9 cellular contexts compared by ENCODE assay signal in genomic region chr17:75319818-75320691, GRCh38. TPM values are rescaled to one million over a fixed set of nuclear protein-coding genes. Genes with fewer than 3 reads are reported as not detected.
DNase-seq lines count a peak whose midpoint lies in the region; ATAC-seq and TF ChIP-seq lines count a peak whose summit lies in the region.
"Had no signal": no experiment of that assay in that cellular context is flagged by ENCODE, and none has a peak within 500 bp of the region (broad histone marks: within the 10 kb centered on the region; RNA-seq: fewer than 3 reads in every experiment).

No MANE protein-coding gene starts in this region.

- H3K36me3 ChIP-seq in GM23248 (ENCODE audit: low read depth) (peaks cover 14% of the 10 kb centered on the region; the same call in 1 of the 2 replicates), OCI-LY1 (ENCODE audit: insufficient read depth, low read length) (peaks cover 73% of the 10 kb centered on the region)

- in situ Hi-C loops in GM23248 (cut with MboI), result no loop called here

- H3K27ac ChIP-seq in GM23248, result no peak overlapping the region
- H3K27ac ChIP-seq in OCI-LY1 (ENCODE audit: low read depth, low read length, poor library complexity, severe bottlenecking), result peak overlapping the region; percentile 85

- no peak for TF ChIP-seq CTCF in OCI-LY1 (IDR thresholded peaks at IDR 0.05; ENCODE audit: low read length)

- 0 out of 2 replicates have a peak, but pooled peaks cover 8% of the 10 kb centered on the region for H3F3A ChIP-seq in GM23248 (ENCODE audit: insufficient read depth)
- H3F3A ChIP-seq in OCI-LY1 (ENCODE audit: insufficient read depth, low read length), result 0 out of 2 replicates have a peak, but pooled peaks cover 4% of the 10 kb centered on the region

- no peak overlapping the region for H2AFZ ChIP-seq in GM23248
- H2AFZ ChIP-seq in OCI-LY1 (ENCODE audit: low read length), result no peak overlapping the region

- TF ChIP-seq POLR2A in GM18505 (IDR thresholded peaks at IDR 0.05; ENCODE audit: borderline replicate concordance, extremely low read depth, insufficient read depth, insufficient read length), result peak; percentile 34

- ATAC-seq in GM18505 (IDR thresholded peaks at IDR 0.05; ENCODE audit: unreplicated experiment), result peak; percentile 43
- no peak for ATAC-seq in GM21717 (IDR thresholded peaks at IDR 0.05; ENCODE audit: unreplicated experiment)

- H4K20me1 ChIP-seq in GM23248 (ENCODE audit: insufficient read depth), result no peaks in the 10 kb centered on the region
- H4K20me1 ChIP-seq in OCI-LY1 (ENCODE audit: insufficient read depth, low read length), result no peaks in the 10 kb centered on the region

- no peak overlapping the region for H3K4me3 ChIP-seq in GM23248
- H3K4me3 ChIP-seq in OCI-LY1 (ENCODE audit: low read depth, low read length, poor library complexity, severe bottlenecking), result no peak overlapping the region

- H3K79me2 ChIP-seq in GM23248 (ENCODE audit: insufficient read depth) (peaks cover 12% of the 10 kb centered on the region; the same call in 1 of the 2 replicates), OCI-LY1 (ENCODE audit: insufficient read depth, low read length) (no peaks in the 10 kb centered on the region)

- no peaks in the 10 kb centered on the region for H3K9me3 ChIP-seq in GM23248 (ENCODE audit: low read depth)
- H3K9me3 ChIP-seq in OCI-LY1 (ENCODE audit: low read length), result no peaks in the 10 kb centered on the region

- whole genome bisulfite sequencing in GM23248 (ENCODE audit: low coverage in 1 of 2, low lambda C conversion rate in 2 of 2, missing lambda C conversion rate in 2 of 2), 2 experiments, result 66 to 67% methylated on average over 22 of the region's 22 CpGs

- no peak overlapping the region for H3K4me2 ChIP-seq in GM23248 (ENCODE audit: unreplicated experiment)
- peak overlapping the region; percentile 41 for H3K4me2 ChIP-seq in OCI-LY1 (ENCODE audit: low read length)

- H3K4me1 ChIP-seq in GM23248 (ENCODE audit: insufficient read depth) (peaks cover 8% of the 10 kb centered on the region; the same call in 1 of the 2 replicates), OCI-LY1 (ENCODE audit: insufficient read depth, low read length, severe bottlenecking) (peaks cover 38% of the 10 kb centered on the region)

- H3K27me3 ChIP-seq in GM23248 (replicated peaks; ENCODE audit: insufficient read depth), result no peaks in the 10 kb centered on the region
- no peaks in the 10 kb centered on the region for H3K27me3 ChIP-seq in OCI-LY1 (ENCODE audit: insufficient read depth, low read length)

- no peaks in the 10 kb centered on the region for H3K9me2 ChIP-seq in GM23248 (ENCODE audit: insufficient read depth)
- no peaks in the 10 kb centered on the region for H3K9me2 ChIP-seq in OCI-LY1 (ENCODE audit: low read depth, low read length)

- DNase-seq in GM23248, result peak; percentile 60
- peak; percentile 67 for DNase-seq in non-pigmented ciliary epithelial cell (ENCODE audit: low read depth)
- DNase-seq in GOT3 (lab: John Stamatoyannopoulos, UW), result no peak
- no peak for DNase-seq in kidney glomerular epithelial cell (lab: John Stamatoyannopoulos, UW)
- DNase-seq in occipital lobe (lab: John Stamatoyannopoulos, UW), result no peak
- DNase-seq: NCI-H1436 had no signal

- no peak overlapping the region for H3K9ac ChIP-seq in GM23248
- H3K9ac ChIP-seq in OCI-LY1 (ENCODE audit: low read length), result peak overlapping the region; percentile 47; the same call in 1 of the 2 replicates

RNA-seq across cellular contexts. Expression of gene SLC25A19, which starts 30.8 kb away (rescaled TPM):
- 6.2 and 16.9 TPM in 2 replicates for total RNA-seq in GM23248 (2014; rRNA removed; shearing (Covaris generic))
- 6.7 and 6.8 TPM in 2 replicates for polyA plus RNA-seq in GM23248 (2016; fragmentation: Nextera tagmentation; extraction: Ambion mirVana)
- 4.4 TPM for total RNA-seq in occipital lobe

RNA-seq across cellular contexts. Expression of gene MIF4GD, which starts 49.0 kb away (rescaled TPM):
- 10.7 and 33.1 TPM in 2 replicates for total RNA-seq in GM23248 (2014; rRNA removed; shearing (Covaris generic))
- polyA plus RNA-seq in GM23248 (2016; fragmentation: Nextera tagmentation; extraction: Ambion mirVana), result 14.1 and 14.4 TPM in 2 replicates
- total RNA-seq in occipital lobe, result 5.0 TPM

RNA-seq across cellular contexts. Expression of gene MRPS7, which starts 58.4 kb away (rescaled TPM):
- 34.8 and 41.6 TPM in 2 replicates for total RNA-seq in GM23248 (2014; rRNA removed; shearing (Covaris generic))
- polyA plus RNA-seq in GM23248 (2016; fragmentation: Nextera tagmentation; extraction: Ambion mirVana), result 87.6 and 87.8 TPM in 2 replicates
- total RNA-seq in occipital lobe, result 29.5 TPM

RNA-seq across cellular contexts. Expression of gene GGA3, which starts 58.6 kb away (rescaled TPM):
- total RNA-seq in GM23248 (2014; rRNA removed; shearing (Covaris generic)), result 5.9 and 12.1 TPM in 2 replicates
- polyA plus RNA-seq in GM23248 (2016; fragmentation: Nextera tagmentation; extraction: Ambion mirVana), result 15.2 and 16.0 TPM in 2 replicates
- total RNA-seq in occipital lobe, result 17.6 TPM

Comparison
In these comparisons a context has a peak if more than half of its experiments do, and no peak if none do; other contexts are left out.
1. DNase-seq: peak in GM23248 (single experiment) and non-pigmented ciliary epithelial cell (single experiment); none in GOT3 (single experiment), kidney glomerular epithelial cell (single experiment) and occipital lobe (single experiment).